ENCODE assay signal across 24 cellular contexts in the genomic region with DNA sequence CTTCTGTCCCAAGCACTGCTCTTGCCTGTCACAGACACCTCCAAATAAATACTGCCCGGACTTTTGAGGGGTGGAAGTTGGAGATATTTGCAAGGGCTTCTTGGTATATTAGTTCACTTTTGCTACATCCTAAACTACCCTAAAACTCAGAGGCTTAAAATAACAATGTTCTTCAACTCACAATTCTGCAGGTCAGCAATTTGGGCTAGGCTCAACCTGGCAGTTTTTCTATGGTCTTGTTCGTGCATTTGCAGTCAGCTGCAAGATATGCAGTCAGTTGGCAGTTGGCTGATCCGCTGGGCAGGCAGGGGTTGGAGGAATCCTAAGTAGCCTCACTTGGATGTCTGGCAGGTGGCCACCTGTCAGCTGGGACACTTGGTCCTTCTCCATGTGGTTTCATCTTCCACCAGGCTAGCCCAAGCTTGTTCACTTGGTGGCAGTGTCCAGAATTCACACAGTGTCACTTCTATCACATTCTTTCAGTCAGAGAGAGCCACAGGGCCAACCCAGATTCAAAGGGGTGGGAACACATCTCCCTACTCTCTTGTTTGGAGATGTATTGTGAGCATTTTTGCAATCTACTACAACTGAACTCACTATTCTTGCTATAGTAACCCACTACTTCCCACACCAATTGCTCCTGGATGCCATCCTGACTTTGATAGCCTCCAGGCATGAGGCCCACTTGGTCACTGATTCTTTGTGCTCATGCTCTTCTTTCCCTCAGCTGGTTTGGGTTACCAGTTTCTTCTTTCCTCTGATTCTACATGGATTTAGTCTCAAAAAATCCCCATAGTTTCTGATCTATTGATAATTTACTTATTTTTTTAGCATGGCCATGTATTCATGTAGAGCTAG.
"Had no signal": no experiment of that assay in that cellular context is flagged by ENCODE, and none has a peak within 500 bp of the region (broad histone marks: within the 10 kb centered on the region; RNA-seq: fewer than 3 reads in every experiment).

No MANE protein-coding gene starts in this region.

- H3K4me3 Mint-ChIP-seq: activated CD4-positive, alpha-beta memory T cell treated with anti-CD3 and anti-CD28 coated beads for 36 hours; activated naive CD8-positive, alpha-beta T cell; dendritic cell treated with granulocyte-macrophage colony-stimulating factor and Interleukin-4, amounts not matched to agents 40 ng/mL and 50 ng/mL, for 4 days; nephron progenitor cell; stimulated activated memory B cell treated with anti-CD40 and anti-IgM and Interleukin-4, amounts not matched to agents 10 μg/mL and 1 μg/mL and 100 μg/mL, for 72 hours; T-helper 2 cell treated with Interferon-gamma antibody and Interleukin-4, amounts not matched to agents 5 μg/mL and 100 μg/mL, for 36 hours; type B pancreatic cell; WTC11 had no signal

- H3K4me1 ChIP-seq: esophagus muscularis mucosa, spleen, testis had no signal

- H3K27me3 ChIP-seq: esophagus muscularis mucosa, testis had no signal

- H3K27ac ChIP-seq: esophagus muscularis mucosa, spleen, testis had no signal

- H3K4me1 Mint-ChIP-seq: nephron progenitor cell; stimulated activated memory B cell treated with anti-CD40 and anti-IgM and Interleukin-4, amounts not matched to agents 10 μg/mL and 1 μg/mL and 100 μg/mL, for 72 hours had no signal

- FAIRE-seq: endothelial cell of umbilical vein, islet of Langerhans had no signal

- H3K27me3 Mint-ChIP-seq: progenitor cell of endocrine pancreas, type B pancreatic cell had no signal

- H3K27ac Mint-ChIP-seq: activated CD4-positive, alpha-beta memory T cell treated with anti-CD3 and anti-CD28 coated beads for 36 hours; activated naive CD8-positive, alpha-beta T cell; dendritic cell treated with granulocyte-macrophage colony-stimulating factor and Interleukin-4, amounts not matched to agents 40 ng/mL and 50 ng/mL, for 4 days; nephron progenitor cell; progenitor cell of endocrine pancreas; stimulated activated memory B cell treated with anti-CD40 and anti-IgM and Interleukin-4, amounts not matched to agents 10 μg/mL and 1 μg/mL and 100 μg/mL, for 72 hours; T-helper 2 cell treated with Interferon-gamma antibody and Interleukin-4, amounts not matched to agents 5 μg/mL and 100 μg/mL, for 36 hours; type B pancreatic cell; WTC11 had no signal

- DNase-seq: activated CD4-positive, alpha-beta memory T cell treated with anti-CD3 and anti-CD28 coated beads for 36 hours; activated CD4-positive, alpha-beta T cell treated with anti-CD3 and anti-CD28 coated beads for 4 hours; activated T-cell treated with anti-CD3 and anti-CD28 coated beads for 4 hours; effector CD8-positive, alpha-beta T cell; hippocampal formation; left colon; midbrain; nephron progenitor cell; nucleus accumbens; spleen; stimulated activated CD4-positive, alpha-beta T cell treated with anti-CD3 and anti-CD28 coated beads, Interleukin-4, amount 100 ng/mL, for 4 hours; testis had no signal

- H3K36me3 ChIP-seq: esophagus muscularis mucosa, spleen had no signal

- ATAC-seq: left colon; sciatic nerve; stimulated activated memory B cell treated with anti-CD40 and anti-IgM and Interleukin-4, amounts not matched to agents 10 μg/mL and 1 μg/mL and 100 μg/mL, for 72 hours; WTC11 had no signal

- H3K9me3 ChIP-seq: testis had no signal

- H3K9me3 Mint-ChIP-seq: activated CD4-positive, alpha-beta memory T cell treated with anti-CD3 and anti-CD28 coated beads for 36 hours; stimulated activated memory B cell treated with anti-CD40 and anti-IgM and Interleukin-4, amounts not matched to agents 10 μg/mL and 1 μg/mL and 100 μg/mL, for 72 hours; T-helper 2 cell treated with Interferon-gamma antibody and Interleukin-4, amounts not matched to agents 5 μg/mL and 100 μg/mL, for 36 hours had no signal

- H3K36me3 Mint-ChIP-seq: activated CD4-positive, alpha-beta memory T cell treated with anti-CD3 and anti-CD28 coated beads for 36 hours; activated naive CD8-positive, alpha-beta T cell; stimulated activated memory B cell treated with anti-CD40 and anti-IgM and Interleukin-4, amounts not matched to agents 10 μg/mL and 1 μg/mL and 100 μg/mL, for 72 hours had no signal

- H3K4me3 ChIP-seq: esophagus muscularis mucosa, lung, spleen, testis had no signal
